Comparison of ENCODE assay signal across 10 cellular contexts in the genomic region with DNA sequence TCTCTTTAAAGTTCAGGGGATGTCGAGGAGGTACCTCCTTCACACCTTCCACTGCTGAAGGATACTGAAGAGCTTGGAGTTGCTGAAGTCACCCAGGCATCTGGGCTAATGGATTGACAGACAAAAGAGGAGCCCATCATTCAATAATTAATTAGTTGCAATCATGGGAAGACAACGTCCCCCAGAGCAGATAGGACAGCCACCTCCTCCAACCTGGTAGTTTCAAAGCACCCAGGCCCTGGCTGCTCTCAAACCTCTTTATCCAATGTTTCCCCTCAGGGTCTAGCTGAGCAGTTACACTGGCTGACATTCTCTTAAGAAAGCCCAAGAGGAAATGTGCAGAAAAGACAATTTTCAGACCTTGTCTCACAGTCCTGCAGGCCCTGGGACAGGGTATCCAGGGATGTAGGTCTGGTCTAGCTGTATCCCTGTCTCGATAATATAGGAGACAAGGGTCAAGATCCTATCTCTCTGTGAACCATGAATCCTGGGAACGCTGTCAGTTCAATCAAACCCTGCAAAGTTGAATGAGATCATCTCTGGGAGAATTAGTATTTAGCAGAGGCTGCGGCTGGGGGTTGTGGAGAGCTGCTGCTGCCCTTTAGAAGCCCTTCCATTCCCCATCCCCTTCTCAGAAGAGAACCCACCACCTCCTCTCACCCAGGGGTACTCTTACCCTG. TPM values are rescaled to one million over a fixed set of nuclear protein-coding genes. Genes with fewer than 3 reads are reported as not detected.
DNase-seq lines count a peak whose midpoint lies in the region; ATAC-seq and TF ChIP-seq lines count a peak whose summit lies in the region.
"Had no signal": no experiment of that assay in that cellular context is flagged by ENCODE, and none has a peak within 500 bp of the region (broad histone marks: within the 10 kb centered on the region; RNA-seq: fewer than 3 reads in every experiment).

No MANE protein-coding gene starts in this region.

- no peak overlapping the region for H3K9ac ChIP-seq in BLaER1 treated with 17β-estradiol and CSF1 and Interleukin-3, amounts not matched to agents 10 nM and 100 nM
- peak overlapping the region; percentile 79 for H3K9ac ChIP-seq in neural cell (ENCODE audit: low read length)

- DNase-seq in HL-60 (ENCODE audit: low read depth in 1 of 2, low spot score in 1 of 2) = no peak
- no peak for DNase-seq in NCI-H510A treated with DMSO at 0.1 percent for 48 hours (lab: John Stamatoyannopoulos, UW)
- no peak for DNase-seq in NCI-H524 treated with DMSO at 0.1 percent for 48 hours (lab: John Stamatoyannopoulos, UW)
- no peak for DNase-seq in SHP77 (lab: John Stamatoyannopoulos, UW)
- DNase-seq: DND-41 had no signal

- peaks cover 0 to 27% (median 18%) of the 10 kb centered on the region in 10 experiments; a peak in 17 of 20 replicates for H3K4me1 ChIP-seq in BLaER1 treated with 17β-estradiol and CSF1 and Interleukin-3, amounts not matched to agents 10 nM and 100 nM
- H3K4me1 ChIP-seq in ectodermal cell (ENCODE audit: control insufficient read depth, insufficient read depth, low read length) = no peaks in the 10 kb centered on the region

- H2AFZ ChIP-seq in neural cell (ENCODE audit: low read depth, low read length) = no peak overlapping the region

- H3K9me2 ChIP-seq in neural cell (ENCODE audit: insufficient read depth, low read length) = no peaks in the 10 kb centered on the region

- peaks cover 0 to 21% (median 0%) of the 10 kb centered on the region in 11 experiments; a peak in 6 of 22 replicates for H3K27me3 ChIP-seq in BLaER1 treated with 17β-estradiol and CSF1 and Interleukin-3, amounts not matched to agents 10 nM and 100 nM
- no peaks in the 10 kb centered on the region for H3K27me3 ChIP-seq in HL-60 (ENCODE audit: insufficient read depth, poor library complexity, severe bottlenecking)
- peaks cover 9% of the 10 kb centered on the region for H3K27me3 ChIP-seq in ectodermal cell (ENCODE audit: control insufficient read depth, insufficient read depth, low read length, poor library complexity, severe bottlenecking)
- H3K27me3 ChIP-seq in neural cell (ENCODE audit: insufficient read depth, low read depth, low read length) = peaks cover 3% of the 10 kb centered on the region

- WGBS in ectodermal cell, 2 experiments = 85 to 91% methylated on average over 5 of the region's 5 CpGs

- no peak overlapping the region for H3K27ac ChIP-seq in BLaER1 treated with 17β-estradiol and CSF1 and Interleukin-3, amounts not matched to agents 10 nM and 100 nM
- H3K27ac ChIP-seq in HL-60 (replicated peaks) (peak overlapping the region; percentile 63), ectodermal cell (ENCODE audit: insufficient read depth, low read depth, low read length, poor library complexity, severe bottlenecking) (no peak overlapping the region), neural cell (ENCODE audit: low read length) (peak overlapping the region; percentile 53)

- ATAC-seq in HG03520 (IDR thresholded peaks at IDR 0.05; ENCODE audit: unreplicated experiment) = no peak

- no peaks in the 10 kb centered on the region for H3K36me3 ChIP-seq in BLaER1 treated with 17β-estradiol and CSF1 and Interleukin-3, amounts not matched to agents 10 nM and 100 nM
- H3K36me3 ChIP-seq in ectodermal cell (ENCODE audit: control insufficient read depth, insufficient read depth, low read length) (no peaks in the 10 kb centered on the region), neural cell (ENCODE audit: insufficient read depth, low read length) (no peaks in the 10 kb centered on the region)

- no peaks in the 10 kb centered on the region for H3F3A ChIP-seq in neural cell (ENCODE audit: insufficient read depth, low read length, poor library complexity, severe bottlenecking)

- no peaks in the 10 kb centered on the region for H4K20me1 ChIP-seq in BLaER1 treated with 17β-estradiol and CSF1 and Interleukin-3, amounts not matched to agents 10 nM and 100 nM
- no peaks in the 10 kb centered on the region for H4K20me1 ChIP-seq in neural cell (ENCODE audit: insufficient read depth)

- no peaks in the 10 kb centered on the region for H3K9me3 ChIP-seq in BLaER1 treated with 17β-estradiol and CSF1 and Interleukin-3, amounts not matched to agents 10 nM and 100 nM (replicated peaks in 1 of 11)
- no peaks in the 10 kb centered on the region for H3K9me3 ChIP-seq in ectodermal cell (ENCODE audit: control insufficient read depth, low read length)
- H3K9me3 ChIP-seq in neural cell (ENCODE audit: low read length) = no peaks in the 10 kb centered on the region

- no peak for TF ChIP-seq CTCF in HL-60 (IDR thresholded peaks at IDR 0.05; ENCODE audit: insufficient read depth, low read length)
- TF ChIP-seq CTCF in neural cell (IDR thresholded peaks at IDR 0.05; ENCODE audit: poor library complexity, severe bottlenecking) = no peak

- no peaks in the 10 kb centered on the region for H3K79me2 ChIP-seq in neural cell (replicated peaks; ENCODE audit: insufficient read depth, low read length)

- no peak for TF ChIP-seq EP300 in neural cell (conservative IDR thresholded peaks at IDR 0.05; ENCODE audit: poor library complexity, severe bottlenecking)

- peak overlapping the region in 5 of 10 experiments; percentile 62 to 72 (median 65); a peak in 7 of 20 replicates for H3K4me3 ChIP-seq in BLaER1 treated with 17β-estradiol and CSF1 and Interleukin-3, amounts not matched to agents 10 nM and 100 nM
- H3K4me3 ChIP-seq in HL-60 (replicated peaks; ENCODE audit: insufficient read depth, low read length) = peak overlapping the region; percentile 81
- H3K4me3 ChIP-seq in ectodermal cell (ENCODE audit: insufficient read depth, low read depth, low read length) = peak overlapping the region; percentile 82
- H3K4me3 ChIP-seq in neural cell (ENCODE audit: low read length) = peak overlapping the region; percentile 82

- H3K4me2 ChIP-seq in BLaER1 treated with 17β-estradiol and CSF1 and Interleukin-3, amounts not matched to agents 10 nM and 100 nM = peak overlapping the region in 10 of 11 experiments; percentile 89 to 97 (median 94); a peak in 17 of 22 replicates
- H3K4me2 ChIP-seq in neural cell (ENCODE audit: low read length) = peak overlapping the region; percentile 52

- no peak for TF ChIP-seq RAD21 in neural cell (conservative IDR thresholded peaks at IDR 0.05)

TF ChIP-seq in neural cell, 6 proteins besides CTCF, POLR2A, EP300 and RAD21:
- TF ChIP-seq EZH2 (IDR thresholded peaks at IDR 0.05; ENCODE audit: borderline replicate concordance, insufficient read depth, low read length, poor library complexity, severe bottlenecking) = no peak
- TF ChIP-seq POLR2AphosphoS5 (IDR thresholded peaks at IDR 0.05) = no peak
- no peak for TF ChIP-seq TAF1 (IDR thresholded peaks at IDR 0.05; ENCODE audit: low read depth)
- TF ChIP-seq SMC3 (conservative IDR thresholded peaks at IDR 0.05; ENCODE audit: poor library complexity) = no peak
- no peak for TF ChIP-seq MXI1 (conservative IDR thresholded peaks at IDR 0.05; ENCODE audit: poor library complexity, severe bottlenecking)
- TF ChIP-seq, protein P1, sequence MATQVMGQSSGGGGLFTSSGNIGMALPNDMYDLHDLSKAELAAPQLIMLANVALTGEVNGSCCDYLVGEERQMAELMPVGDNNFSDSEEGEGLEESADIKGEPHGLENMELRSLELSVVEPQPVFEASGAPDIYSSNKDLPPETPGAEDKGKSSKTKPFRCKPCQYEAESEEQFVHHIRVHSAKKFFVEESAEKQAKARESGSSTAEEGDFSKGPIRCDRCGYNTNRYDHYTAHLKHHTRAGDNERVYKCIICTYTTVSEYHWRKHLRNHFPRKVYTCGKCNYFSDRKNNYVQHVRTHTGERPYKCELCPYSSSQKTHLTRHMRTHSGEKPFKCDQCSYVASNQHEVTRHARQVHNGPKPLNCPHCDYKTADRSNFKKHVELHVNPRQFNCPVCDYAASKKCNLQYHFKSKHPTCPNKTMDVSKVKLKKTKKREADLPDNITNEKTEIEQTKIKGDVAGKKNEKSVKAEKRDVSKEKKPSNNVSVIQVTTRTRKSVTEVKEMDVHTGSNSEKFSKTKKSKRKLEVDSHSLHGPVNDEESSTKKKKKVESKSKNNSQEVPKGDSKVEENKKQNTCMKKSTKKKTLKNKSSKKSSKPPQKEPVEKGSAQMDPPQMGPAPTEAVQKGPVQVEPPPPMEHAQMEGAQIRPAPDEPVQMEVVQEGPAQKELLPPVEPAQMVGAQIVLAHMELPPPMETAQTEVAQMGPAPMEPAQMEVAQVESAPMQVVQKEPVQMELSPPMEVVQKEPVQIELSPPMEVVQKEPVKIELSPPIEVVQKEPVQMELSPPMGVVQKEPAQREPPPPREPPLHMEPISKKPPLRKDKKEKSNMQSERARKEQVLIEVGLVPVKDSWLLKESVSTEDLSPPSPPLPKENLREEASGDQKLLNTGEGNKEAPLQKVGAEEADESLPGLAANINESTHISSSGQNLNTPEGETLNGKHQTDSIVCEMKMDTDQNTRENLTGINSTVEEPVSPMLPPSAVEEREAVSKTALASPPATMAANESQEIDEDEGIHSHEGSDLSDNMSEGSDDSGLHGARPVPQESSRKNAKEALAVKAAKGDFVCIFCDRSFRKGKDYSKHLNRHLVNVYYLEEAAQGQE (IDR thresholded peaks at IDR 0.05; ENCODE audit: borderline replicate concordance) = no peak

RNA-seq across cellular contexts. Expression of a gene that starts 1.0 kb away (rescaled TPM):
- 16.6 TPM for polyA plus RNA-seq in ectodermal cell (2013, experiment 1 of 4)
- 21.1 TPM for polyA plus RNA-seq in ectodermal cell (2013, experiment 2 of 4)
- polyA plus RNA-seq in ectodermal cell (2013, experiment 3 of 4) = 17.5 TPM
- 18.5 TPM for polyA plus RNA-seq in ectodermal cell (2013, experiment 4 of 4)
- polyA plus RNA-seq in neural cell = 28.9 and 34.4 TPM in 2 replicates
- polyA minus RNA-seq in neural cell = 32.6 and 40.3 TPM in 2 replicates

RNA-seq across cellular contexts. Expression of a gene that starts 58.6 kb away (rescaled TPM):
- polyA plus RNA-seq in ectodermal cell (2013, experiment 1 of 4) = not detected
- polyA plus RNA-seq in ectodermal cell (2013, experiment 2 of 4) = not detected
- not detected for polyA plus RNA-seq in ectodermal cell (2013, experiment 3 of 4)
- not detected for polyA plus RNA-seq in ectodermal cell (2013, experiment 4 of 4)
- polyA plus RNA-seq in neural cell = not detected in 2 replicates
- not detected in 2 replicates for polyA minus RNA-seq in neural cell
- polyA plus RNA-seq: lung had no signal

Comparison
In these comparisons a context has a peak if more than half of its experiments do, and no peak if none do; other contexts are left out.
1. H3K27ac ChIP-seq: peak in HL-60 (single experiment) and neural cell (single experiment); none in BLaER1 treated with 17β-estradiol and CSF1 and Interleukin-3, amounts not matched to agents 10 nM and 100 nM (0 of 11) and ectodermal cell (single experiment).